In the genomic region with DNA sequence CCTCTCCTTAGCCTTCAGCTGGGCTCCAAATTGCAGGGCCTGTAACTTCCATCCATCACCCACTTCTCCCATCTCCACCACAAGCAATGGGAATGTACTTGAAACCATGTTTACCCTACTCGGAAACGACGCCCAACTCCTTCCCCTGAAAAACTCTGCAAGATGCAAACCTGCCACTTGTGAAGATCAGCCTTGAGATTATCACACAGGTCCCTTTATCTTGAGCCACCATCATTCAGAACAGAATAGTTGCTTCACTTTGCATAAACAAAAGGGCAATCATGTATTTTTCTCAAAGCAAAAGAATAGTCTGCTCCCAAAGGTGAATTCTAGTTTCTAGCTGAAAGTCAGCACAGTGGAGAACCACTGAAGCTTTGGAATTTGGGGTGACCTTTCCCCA, we compare ENCODE assay signal across 22 cellular contexts.
"Had no signal": no experiment of that assay in that cellular context is flagged by ENCODE, and none has a peak within 500 bp of the region (broad histone marks: within the 10 kb centered on the region; RNA-seq: fewer than 3 reads in every experiment).

No MANE protein-coding gene starts in this region.

- DNase-seq: Karpas-422, KG1, MG63, NCI-H1092, NCI-H1105 treated with DMSO at 0.1 percent for 48 hours, NCI-H1417 treated with DMSO at 0.1 percent for 48 hours, NCI-H146, NCI-H1694 treated with DMSO at 0.1 percent for 48 hours, NCI-H1930, NCI-H2081 treated with DMSO at 0.1 percent for 48 hours, NCI-H2171, NCI-H226, NCI-H446, NCI-H510A, NCI-H524 treated with DMSO at 0.1 percent for 48 hours, NCI-H69, NCI-H774, OCI-M1, Right ventricle myocardium superior, RPMI8226, SIG-M5, SW 1271 had no signal
